Comparison of ENCODE assay signal across 2 cellular contexts in genomic region chrX:153631346-153631745, GRCh38.
A peak's percentile ranks its signal among the peaks of the same experiment; 100 is the strongest.
TF ChIP-seq lines count a peak whose summit lies in the region.

No MANE protein-coding gene starts in this region.

TF ChIP-seq in HEK293, 187 proteins besides CTCF, POLR2A, EP300 and RAD21:
- peak; percentile 19 for TF ChIP-seq SETDB1 (IDR thresholded peaks at IDR 0.05; ENCODE audit: insufficient read length, low read length)
- TF ChIP-seq KLF10 (tag by site-specific recombination; IDR thresholded peaks at IDR 0.05), result no peak

TF ChIP-seq in H1, 55 proteins besides CTCF, POLR2A, EP300 and RAD21:
- no peak for TF ChIP-seq GABPA (IDR thresholded peaks at IDR 0.05; ENCODE audit: borderline replicate concordance, insufficient read depth, low read length)
- no peak for TF ChIP-seq POU5F1 (IDR thresholded peaks at IDR 0.05; ENCODE audit: low read depth, low read length)
- no peak for TF ChIP-seq JUN (IDR thresholded peaks at IDR 0.05; ENCODE audit: low read depth, low read length)
- no peak for TF ChIP-seq HDAC2 (IDR thresholded peaks at IDR 0.05; ENCODE audit: borderline replicate concordance in 1 of 2, low read depth in 2 of 2, low read length in 2 of 2)
- no peak for TF ChIP-seq POLR2AphosphoS5 (IDR thresholded peaks at IDR 0.05; ENCODE audit: low read depth, low read length)
- no peak for TF ChIP-seq NANOG (IDR thresholded peaks at IDR 0.05; ENCODE audit: insufficient read depth, low read depth, low read length, poor library complexity, severe bottlenecking)
- no peak for TF ChIP-seq TAF1 (IDR thresholded peaks at IDR 0.05; ENCODE audit: low read depth, low read length)
- no peak for TF ChIP-seq ATF3 (IDR thresholded peaks at IDR 0.05; ENCODE audit: insufficient read depth, low read depth, low read length)
